8 cellular contexts compared by ENCODE assay signal in genomic region chr13:92187378-92187989, GRCh38.
DNase-seq lines count a peak whose midpoint lies in the region; ATAC-seq, FAIRE-seq and TF ChIP-seq lines count a peak whose summit lies in the region.

No MANE protein-coding gene starts in this region.

- no peak overlapping the region for H3K4me2 ChIP-seq in endothelial cell of umbilical vein (ENCODE audit: insufficient read depth, low read length)
- no peak overlapping the region for H3K4me2 ChIP-seq in neuronal stem cell (ENCODE audit: insufficient read depth, low read length, poor library complexity, severe bottlenecking)

- H3K27me3 ChIP-seq in HL-60 (ENCODE audit: insufficient read depth, poor library complexity, severe bottlenecking) (no peaks in the 10 kb centered on the region), Peyer's patch (no peaks in the 10 kb centered on the region), endothelial cell of umbilical vein (ENCODE audit: control insufficient read depth in 2 of 2, insufficient read depth in 2 of 2, low read length in 2 of 2) (no peaks in the 10 kb centered on the region), neuronal stem cell (ENCODE audit: control insufficient read depth in 3 of 3, insufficient read depth in 3 of 3, low read depth in 1 of 3, low read length in 3 of 3) (no peaks in the 10 kb centered on the region)

- no peak overlapping the region for H3K9ac ChIP-seq in endothelial cell of umbilical vein (replicated peaks; ENCODE audit: extremely low read depth, insufficient read depth, low read length)
- H3K9ac ChIP-seq in neuronal stem cell (ENCODE audit: low read depth, low read length, poor library complexity) = no peak overlapping the region

- FAIRE-seq in endothelial cell of umbilical vein (lab: Jason Lieb, UNC) = peak; percentile 60

- intact Hi-C loops in endothelial cell of umbilical vein (cut with micrococcal nuclease) = loop anchor here (5.0 kb wide), 1 partner anchor 370 kb away; no protein-coding TSS in a partner anchor

- CTCF ChIA-PET in endothelial cell of umbilical vein (lab: Charles Lee) = interaction anchor here (0.6 kb wide), 2 partner anchors 9 to 1423 kb away, joined by 3 read pairs; no protein-coding TSS in a partner anchor

- BruUV-seq in endothelial cell of umbilical vein (replicated peaks; lab: Mats Ljungman, UMichigan) = no TSS peak

- H4K20me1 ChIP-seq in endothelial cell of umbilical vein (replicated peaks; ENCODE audit: control insufficient read depth, extremely low read depth, insufficient read depth, low read length) = no peaks in the 10 kb centered on the region

- no peak overlapping the region for H3K23ac ChIP-seq in neuronal stem cell (ENCODE audit: low read depth, low read length, poor library complexity)

- no peak overlapping the region for H4K8ac ChIP-seq in neuronal stem cell (ENCODE audit: low read depth, low read length)

- H3K4me3 ChIP-seq in HL-60 (replicated peaks; ENCODE audit: insufficient read depth, low read length) (no peak overlapping the region), Peyer's patch (no peak overlapping the region), endothelial cell of umbilical vein (replicated peaks in 1 of 3; ENCODE audit: insufficient read depth in 1 of 3, low read depth in 1 of 3, low read length in 3 of 3) (no peak overlapping the region), neuronal stem cell (ENCODE audit: low read length in 2 of 2) (no peak overlapping the region)

- H3K79me2 ChIP-seq in endothelial cell of umbilical vein (ENCODE audit: control insufficient read depth, insufficient read depth, low read length) = no peaks in the 10 kb centered on the region

- H3K18ac ChIP-seq in neuronal stem cell (ENCODE audit: low read length) = no peak overlapping the region

- H3K4me1 ChIP-seq in Peyer's patch = no peaks in the 10 kb centered on the region
- H3K4me1 ChIP-seq in endothelial cell of umbilical vein (ENCODE audit: control insufficient read depth, extremely low read depth, insufficient read depth, low read length) = no peaks in the 10 kb centered on the region
- H3K4me1 ChIP-seq in neuronal stem cell (ENCODE audit: control insufficient read depth in 2 of 2, insufficient read depth in 1 of 2, low read depth in 1 of 2, low read length in 2 of 2) = no peaks in the 10 kb centered on the region

- no CpG with 5 or more reads among the region's 1 CpG for WGBS in neuronal stem cell (ENCODE audit: extremely low coverage in 2 of 2, insufficient read length in 2 of 2, insufficient replicate concordance in 1 of 2), 2 donors

- POLR2A ChIA-PET in endothelial cell of umbilical vein (lab: Charles Lee) = no interaction called here

- H3K27ac ChIP-seq in HL-60 (replicated peaks) (no peak overlapping the region), Peyer's patch (no peak overlapping the region), endothelial cell of umbilical vein (ENCODE audit: insufficient read depth, low read depth, low read length) (no peak overlapping the region), neuronal stem cell (replicated peaks; ENCODE audit: low read length) (no peak overlapping the region)

- DNase-seq in activated CD4-positive, alpha-beta T cell treated with anti-CD3 and anti-CD28 coated beads for 48 hours = peak; percentile 13
- DNase-seq in activated CD4-positive, alpha-beta T cell treated with anti-CD3 and anti-CD28 coated beads, Interleukin-2, amount 50 U/mL, for 4 hours = no peak
- DNase-seq in HL-60 (ENCODE audit: low read depth in 1 of 2, low spot score in 1 of 2) = peak in 1 of 2 experiments; percentile 26
- DNase-seq in Peyer's patch = peak in 1 of 3 donors; percentile 51
- peak; percentile 10 for DNase-seq in endothelial cell of umbilical vein (ENCODE audit: low read depth, low spot score)
- DNase-seq in neuronal stem cell (ENCODE audit: low spot score) = peak; percentile 50
- no peak for DNase-seq in NCI-H446 treated with DMSO at 0.1 percent for 48 hours (lab: John Stamatoyannopoulos, UW)

- H3K4ac ChIP-seq in neuronal stem cell (ENCODE audit: low read length) = no peak overlapping the region

- dilution Hi-C loops in endothelial cell of umbilical vein (cut with MboI; ENCODE audit: extremely low pct_ligation_motif_present, low sequenced_read_pairs) = no loop called here

- H2BK5ac ChIP-seq in neuronal stem cell (ENCODE audit: low read length) = no peak overlapping the region

- H2BK15ac ChIP-seq in neuronal stem cell (ENCODE audit: low read length) = no peak overlapping the region

- H3K36me3 ChIP-seq in Peyer's patch (no peaks in the 10 kb centered on the region), endothelial cell of umbilical vein (ENCODE audit: control insufficient read depth in 2 of 2, extremely low read depth in 1 of 2, insufficient read depth in 2 of 2, low read length in 2 of 2) (no peaks in the 10 kb centered on the region), neuronal stem cell (replicated peaks in 1 of 2; ENCODE audit: control insufficient read depth in 2 of 2, insufficient read depth in 2 of 2, low read length in 2 of 2) (no peaks in the 10 kb centered on the region)

- H3K9me3 ChIP-seq in Peyer's patch (no peaks in the 10 kb centered on the region), endothelial cell of umbilical vein (replicated peaks; ENCODE audit: control insufficient read depth, insufficient read depth, low read length) (no peaks in the 10 kb centered on the region), neuronal stem cell (replicated peaks in 1 of 2; ENCODE audit: control insufficient read depth in 2 of 2, insufficient read depth in 1 of 2, low read depth in 1 of 2, low read length in 2 of 2) (peaks cover 0 to 10% of the 10 kb centered on the region in 2 donors)

- no peaks in the 10 kb centered on the region for H3K9me1 ChIP-seq in endothelial cell of umbilical vein (replicated peaks; ENCODE audit: control insufficient read depth, extremely low read depth, insufficient read depth, low read length)

- no peak overlapping the region for H2AK5ac ChIP-seq in neuronal stem cell (ENCODE audit: low read depth, low read length)

- TF ChIP-seq CTCF in HL-60 (IDR thresholded peaks at IDR 0.05; ENCODE audit: insufficient read depth, low read length) (peak; percentile 55), Peyer's patch (IDR thresholded peaks at IDR 0.05) (peak in 5 of 6 experiments; percentile 63 to 83 (median 82)), endothelial cell of umbilical vein (IDR thresholded peaks at IDR 0.05; ENCODE audit: extremely low read depth in 1 of 2, insufficient read depth in 1 of 2, low read depth in 1 of 2, low read length in 2 of 2) (peak; percentile 49 to 62)

- H2BK12ac ChIP-seq in neuronal stem cell (ENCODE audit: low read length) = no peak overlapping the region

- no peak for TF ChIP-seq POLR2A in Peyer's patch (IDR thresholded peaks at IDR 0.05)
- no peak for TF ChIP-seq POLR2A in endothelial cell of umbilical vein (IDR thresholded peaks at IDR 0.05; ENCODE audit: low read depth, low read length)

- H3K79me1 ChIP-seq in neuronal stem cell (ENCODE audit: low read depth, low read length) = no peaks in the 10 kb centered on the region

- H2AFZ ChIP-seq in endothelial cell of umbilical vein (ENCODE audit: low read depth, low read length) = no peak overlapping the region
- H2AFZ ChIP-seq in neuronal stem cell (ENCODE audit: low read length) = no peak overlapping the region

- no peak overlapping the region for H3K14ac ChIP-seq in neuronal stem cell (ENCODE audit: low read length)

- H2BK120ac ChIP-seq in neuronal stem cell (ENCODE audit: low read depth, low read length) = no peak overlapping the region

- no peak overlapping the region for H4K91ac ChIP-seq in neuronal stem cell (ENCODE audit: low read depth, low read length, poor library complexity)

- peak; percentile 83 for ATAC-seq in GM21390 (IDR thresholded peaks at IDR 0.05; ENCODE audit: unreplicated experiment)

TF ChIP-seq in endothelial cell of umbilical vein, 7 proteins besides CTCF, POLR2A, EP300 and RAD21:
- TF ChIP-seq FOS (IDR thresholded peaks at IDR 0.05; ENCODE audit: borderline replicate concordance, insufficient read depth, low read length) = no peak
- TF ChIP-seq POLR2AphosphoS5 (IDR thresholded peaks at IDR 0.05; ENCODE audit: insufficient read depth, low read depth, low read length) = no peak
- TF ChIP-seq, protein P1, sequence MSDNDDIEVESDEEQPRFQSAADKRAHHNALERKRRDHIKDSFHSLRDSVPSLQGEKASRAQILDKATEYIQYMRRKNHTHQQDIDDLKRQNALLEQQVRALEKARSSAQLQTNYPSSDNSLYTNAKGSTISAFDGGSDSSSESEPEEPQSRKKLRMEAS (IDR thresholded peaks at IDR 0.05; ENCODE audit: insufficient read depth, insufficient read length) = no peak
- no peak for TF ChIP-seq JUN (IDR thresholded peaks at IDR 0.05; ENCODE audit: borderline replicate concordance, insufficient read depth, insufficient read length, low read depth)
- TF ChIP-seq MYC (IDR thresholded peaks at IDR 0.05; ENCODE audit: low read depth, low read length) = no peak
- no peak for TF ChIP-seq EZH2 (IDR thresholded peaks at IDR 0.05; ENCODE audit: borderline replicate concordance, low read depth, low read length, severe bottlenecking)
- no peak for TF ChIP-seq GATA2 (IDR thresholded peaks at IDR 0.05; ENCODE audit: insufficient read depth, insufficient read length, low read depth, low read length)

Comparison
In these comparisons a context has a peak if more than half of its experiments do, and no peak if none do; other contexts are left out.
1. DNase-seq: peak in activated CD4-positive, alpha-beta T cell treated with anti-CD3 and anti-CD28 coated beads for 48 hours (single experiment), endothelial cell of umbilical vein (single experiment) and neuronal stem cell (single experiment); none in activated CD4-positive, alpha-beta T cell treated with anti-CD3 and anti-CD28 coated beads, Interleukin-2, amount 50 U/mL, for 4 hours (0 of 2) and NCI-H446 treated with DMSO at 0.1 percent for 48 hours (single experiment).
2. Peak in every context shown above with its lines, with median percentiles within 50 percentile points of each other: CTCF ChIP-seq.